In genomic region chr1:224644553-224645154, GRCh38 we compare ENCODE assay signal across 8 cellular contexts. TPM values are rescaled to one million over a fixed set of nuclear protein-coding genes. Genes with fewer than 3 reads are reported as not detected.
A peak's percentile ranks its signal among the peaks of the same experiment; 100 is the strongest.
DNase-seq lines count a peak whose midpoint lies in the region; ATAC-seq and TF ChIP-seq lines count a peak whose summit lies in the region.

No MANE protein-coding gene starts in this region.

- no peaks in the 10 kb centered on the region for H3K79me2 ChIP-seq in mesendoderm (ENCODE audit: control insufficient read depth, insufficient read depth, low read length)

- no CpG with 5 or more reads among the region's 5 CpGs for WGBS in mesendoderm (ENCODE audit: extremely low coverage, insufficient coverage, low lambda C conversion rate)

- no peak overlapping the region for H3K23ac ChIP-seq in mesendoderm (ENCODE audit: low read length)

- no peak overlapping the region for H2AK5ac ChIP-seq in mesendoderm (ENCODE audit: low read length)

- H2BK15ac ChIP-seq in mesendoderm (replicated peaks; ENCODE audit: low read depth), result no peak overlapping the region

- H4K8ac ChIP-seq in mesendoderm (ENCODE audit: low read depth, low read length), result no peak overlapping the region

- no peaks in the 10 kb centered on the region for H3K9me3 ChIP-seq in cardiac muscle cell (ENCODE audit: low read depth)

- H3K9ac ChIP-seq in mesendoderm (ENCODE audit: low read length), result no peak overlapping the region

- peaks cover 12% of the 10 kb centered on the region for H3K4me1 ChIP-seq in cardiac muscle cell (ENCODE audit: low read depth)
- H3K4me1 ChIP-seq in mesendoderm (ENCODE audit: control insufficient read depth, low read depth, low read length), result peaks cover 10% of the 10 kb centered on the region

- peaks cover 14% of the 10 kb centered on the region for H3K79me1 ChIP-seq in mesendoderm (ENCODE audit: low read length)

- ATAC-seq in Right ventricle myocardium inferior (no peak), HG02885 (IDR thresholded peaks at IDR 0.05; ENCODE audit: poor library complexity, unreplicated experiment) (peak; percentile 70)

- no peak overlapping the region for H2BK5ac ChIP-seq in mesendoderm (ENCODE audit: low read length)

- H3K4ac ChIP-seq in mesendoderm (ENCODE audit: low read depth, low read length), result no peak overlapping the region

- H4K5ac ChIP-seq in mesendoderm (ENCODE audit: low read length), result no peak overlapping the region

- H3K27ac ChIP-seq in cardiac muscle cell, result no peak overlapping the region
- no peak overlapping the region for H3K27ac ChIP-seq in mesendoderm (ENCODE audit: low read depth, low read length)

- H3K18ac ChIP-seq in mesendoderm (ENCODE audit: low read length), result no peak overlapping the region

- H2BK120ac ChIP-seq in mesendoderm (ENCODE audit: low read depth, low read length), result no peak overlapping the region

- intact Hi-C loops in Right ventricle myocardium inferior (cut with DNase I), result loop anchor here (5.0 kb wide), 1 partner anchor 208 kb away; no protein-coding TSS in a partner anchor

- H3K27me3 ChIP-seq in cardiac muscle cell, result no peaks in the 10 kb centered on the region
- no peaks in the 10 kb centered on the region for H3K27me3 ChIP-seq in mesendoderm (ENCODE audit: insufficient read depth, low read length, poor library complexity)

- peak overlapping the region; percentile 66 for H3K56ac ChIP-seq in mesendoderm (ENCODE audit: low read length)

- H3K4me2 ChIP-seq in mesendoderm (ENCODE audit: low read length), result no peak overlapping the region

- DNase-seq in cardiac muscle cell (ENCODE audit: low read depth in 1 of 2, low spot score in 1 of 2) (peak; percentile 63 to 66), Right ventricle myocardium inferior (ENCODE audit: missing footprints) (no peak), NCI-H446 treated with DMSO at 0.1 percent for 48 hours (lab: John Stamatoyannopoulos, UW) (peak; percentile 2), dermis blood vessel endothelial cell (peak; percentile 76), mesendoderm (peak; percentile 84)
- peak; percentile 68 for DNase-seq in activated CD4-positive, alpha-beta T cell treated with anti-CD3 and anti-CD28 coated beads for 48 hours
- peak; percentile 24 for DNase-seq in stimulated activated CD8-positive, alpha-beta memory T cell treated with anti-CD3 and anti-CD28 coated beads, Interleukin-7, amount 100 ng/mL, for 24 hours (ENCODE audit: low read depth)

- peak; percentile 92 for TF ChIP-seq CTCF in cardiac muscle cell (IDR thresholded peaks at IDR 0.05; ENCODE audit: low read depth, low read length)

- H3K36me3 ChIP-seq in cardiac muscle cell (no peaks in the 10 kb centered on the region), mesendoderm (ENCODE audit: control insufficient read depth, insufficient read depth, low read length) (no peaks in the 10 kb centered on the region)

- H3K4me3 ChIP-seq in cardiac muscle cell (no peak overlapping the region), mesendoderm (ENCODE audit: low read length) (no peak overlapping the region)

RNA-seq across cellular contexts. Expression of gene CNIH3, which starts 28.5 kb away (rescaled TPM):
- 3.2 and 3.7 TPM in 2 replicates for total RNA-seq in cardiac muscle cell
- polyA plus RNA-seq in cardiac muscle cell, result 4.2 and 4.7 TPM in 2 replicates
- total RNA-seq in Right ventricle myocardium inferior, result 1.2 TPM
- 1.1 and 1.4 TPM in 2 replicates for total RNA-seq in dermis blood vessel endothelial cell
- polyA plus RNA-seq in mesendoderm (2013, experiment 1 of 2), result 7.9 TPM
- 8.2 TPM for polyA plus RNA-seq in mesendoderm (2013, experiment 2 of 2)
